ENCODE assay signal across 8 cellular contexts in genomic region chr16:31508706-31509523, GRCh38. TPM values are rescaled to one million over a fixed set of nuclear protein-coding genes. Genes with fewer than 3 reads are reported as not detected.
DNase-seq lines count a peak whose midpoint lies in the region; ATAC-seq, FAIRE-seq and TF ChIP-seq lines count a peak whose summit lies in the region.

No MANE protein-coding gene starts in this region.

- 43% methylated on average over 11 of the region's 11 CpGs for WGBS in HepG2 (ENCODE audit: low lambda C conversion rate)
- 42% methylated on average over 11 of the region's 11 CpGs for WGBS in thyroid gland, 2 donors

- CTCF ChIA-PET in HepG2 (lab: Yijun Ruan, JAX; ENCODE audit: low intra/inter-chr PET ratio, low total read pairs), result no interaction called here

- no peak for TF ChIP-seq EP300 in HepG2 (IDR thresholded peaks at IDR 0.05; ENCODE audit: low read depth in 2 of 2, low read length in 2 of 2)
- TF ChIP-seq EP300 in HepG2 (CRISPR knock-in tag; IDR thresholded peaks at IDR 0.05; ENCODE audit: borderline replicate concordance), result no peak

- H3K9me3 ChIP-seq in MG63 (peaks cover 8% of the 10 kb centered on the region), breast epithelium (no peaks in the 10 kb centered on the region), HepG2 (ENCODE audit: low read length) (no peaks in the 10 kb centered on the region), thyroid gland (no peaks in the 10 kb centered on the region)

- H3K9ac ChIP-seq in HepG2 (ENCODE audit: insufficient read depth, low read depth, low read length), result peak overlapping the region; percentile 98

- in situ Hi-C loops in HepG2 (cut with HindIII; ENCODE audit: extremely low pct_ligation_motif_present, low pct_unique_long_range_greater_than_20kb), result no loop called here

- peaks cover 18% of the 10 kb centered on the region for H3K79me2 ChIP-seq in HepG2 (ENCODE audit: insufficient read depth, low read length)

- no peaks in the 10 kb centered on the region for H4K20me1 ChIP-seq in HepG2 (ENCODE audit: insufficient read depth, low read length)

- H2AFZ ChIP-seq in HepG2 (ENCODE audit: low read length), result peak overlapping the region; percentile 43

- DNase-seq in Daoy (ENCODE audit: low read depth) (peak; percentile 22), MG63 (no peak), breast epithelium (ENCODE audit: low spot score in 2 of 2) (no peak), HepG2 (ENCODE audit: low spot score) (peak; percentile 23), thyroid gland (no peak), NCI-H187 treated with DMSO at 0.1 percent for 48 hours (lab: John Stamatoyannopoulos, UW) (no peak)

- H3K4me3 ChIP-seq in MG63, result peak overlapping the region; percentile 84
- peak overlapping the region; percentile 84 to 99 (median 96) for H3K4me3 ChIP-seq in breast epithelium
- peak overlapping the region; percentile 90 to 98 (median 90) for H3K4me3 ChIP-seq in HepG2 (replicated peaks in 1 of 3; ENCODE audit: insufficient read depth in 1 of 3, low read depth in 2 of 3, low read length in 3 of 3)
- peak overlapping the region; percentile 28 to 94 (median 90) for H3K4me3 ChIP-seq in thyroid gland (replicated peaks in 1 of 3)

- TF ChIP-seq POLR2A in breast epithelium (IDR thresholded peaks at IDR 0.05) (no peak), HepG2 (IDR thresholded peaks at IDR 0.05; ENCODE audit: insufficient read depth in 1 of 2, low read depth in 2 of 2, low read length in 2 of 2) (no peak), thyroid gland (IDR thresholded peaks at IDR 0.05) (no peak)

- intact Hi-C loops in breast epithelium (cut with DNase I; ENCODE audit: low total_unique reads), result no loop called here
- intact Hi-C loops in HepG2 (cut with micrococcal nuclease; ENCODE audit: unreplicated experiment), result loop anchor here (2.0 to 5.0 kb wide), 4 partner anchors 32 to 363 kb away; partner anchors contain the start of genes ARMC5 and ZNF267
- intact Hi-C loops in thyroid gland (cut with DNase I), result no loop called here

- H3K27me3 ChIP-seq in MG63 (no peaks in the 10 kb centered on the region), breast epithelium (no peaks in the 10 kb centered on the region), HepG2 (ENCODE audit: control insufficient read depth in 1 of 2, insufficient read depth in 2 of 2, low read length in 2 of 2) (peaks cover 0 to 6% of the 10 kb centered on the region in 2 experiments; a peak in 2 of 5 replicates), thyroid gland (no peaks in the 10 kb centered on the region)

- peak overlapping the region; percentile 89 for H3K4me2 ChIP-seq in HepG2 (ENCODE audit: low read depth, low read length)

- H3K4me1 ChIP-seq in breast epithelium (peaks cover 0 to 10% of the 10 kb centered on the region in 2 donors), HepG2 (ENCODE audit: insufficient read depth, low read length) (peaks cover 52% of the 10 kb centered on the region), thyroid gland (peaks cover 18 to 40% of the 10 kb centered on the region in 2 donors)

- TF ChIP-seq CTCF in breast epithelium (IDR thresholded peaks at IDR 0.05) (no peak), HepG2 (CRISPR knock-in tag; IDR thresholded peaks at IDR 0.05) (no peak), thyroid gland (IDR thresholded peaks at IDR 0.05) (no peak)

- FAIRE-seq in HepG2 (lab: Jason Lieb, UNC), result no peak

- peak; percentile 2; the same call in 2 of the 3 replicates for ATAC-seq in HepG2
- ATAC-seq in HG02798 (IDR thresholded peaks at IDR 0.05; ENCODE audit: poor library complexity, unreplicated experiment), result no peak
- no peak for ATAC-seq in HG03432 (IDR thresholded peaks at IDR 0.05; ENCODE audit: unreplicated experiment)

- peaks cover 17% of the 10 kb centered on the region for H3K36me3 ChIP-seq in MG63
- no peaks in the 10 kb centered on the region for H3K36me3 ChIP-seq in breast epithelium
- H3K36me3 ChIP-seq in HepG2 (replicated peaks in 1 of 2; ENCODE audit: control insufficient read depth in 1 of 2, insufficient read depth in 2 of 2, low read length in 2 of 2), result peaks cover 0 to 9% of the 10 kb centered on the region in 2 experiments; a peak in 2 of 5 replicates
- H3K36me3 ChIP-seq in thyroid gland, result no peaks in the 10 kb centered on the region

- POLR2A ChIA-PET in HepG2 (lab: Yijun Ruan, JAX), result interaction anchor here (0.6 to 3.1 kb wide), 21 partner anchors 11 to 435 kb away, joined by 3 to 40 read pairs (median 5); partner anchors contain the start of genes ARMC5, KAT8, SLC5A2 and TGFB1I1

- BruUV-seq in HepG2 (replicated peaks; lab: Mats Ljungman, UMichigan), result TSS peak; percentile 89

- H3K27ac ChIP-seq in breast epithelium, result peak overlapping the region; percentile 95 to 96
- peak overlapping the region; percentile 89 for H3K27ac ChIP-seq in HepG2 (ENCODE audit: extremely low read length, insufficient read depth, low read length)
- H3K27ac ChIP-seq in thyroid gland, result peak overlapping the region; percentile 88 to 95 (median 89)

- no peak for TF ChIP-seq RAD21 in HepG2 (CRISPR knock-in tag; IDR thresholded peaks at IDR 0.05)

RNA-seq across cellular contexts. Expression of gene RUSF1, which starts 0.7 kb away (rescaled TPM):
- 33.3 and 35.3 TPM in 2 replicates for total RNA-seq in Daoy (2014; rRNA removed; shearing (Covaris generic))
- 20.6 and 27.9 TPM in 2 replicates for total RNA-seq in MG63 (2014; rRNA removed; shearing (Covaris generic); ENCODE audit: low replicate concordance)
- total RNA-seq in breast epithelium (10 to 100 TPM; 44.2 to 75.4 (median 68.2) TPM), HepG2 (2016; rRNA removed; fragmentation: Illumina TruSeq; extraction: Trizol) (18.3 and 40.8 TPM in 2 replicates), thyroid gland (100 to 1,000 TPM in 3 of 4 donors, 10 to 100 TPM in 1; 77.8 to 136 (median 129) TPM)
- 8.5 and 8.7 TPM in 2 replicates for total RNA-seq in HepG2 (2016; cell fraction: cytosol; rRNA removed; fragmentation: Illumina TruSeq; extraction: Trizol; ENCODE audit: low read depth)
- total RNA-seq in HepG2 (2016; cell fraction: insoluble cytoplasmic fraction; rRNA removed; fragmentation: Illumina TruSeq; extraction: Trizol), result 16.7 and 41.4 TPM in 2 replicates
- total RNA-seq in HepG2 (2016; cell fraction: membrane; rRNA removed; fragmentation: Illumina TruSeq; extraction: Trizol), result 10.5 and 11.4 TPM in 2 replicates
- 48.9 and 60.3 TPM in 2 replicates for total RNA-seq in HepG2 (2016; cell fraction: nucleus; rRNA removed; fragmentation: Illumina TruSeq; extraction: Trizol)
- 50.2 and 69.9 TPM in 2 replicates for polyA plus RNA-seq in HepG2 (2011; rRNA removed)
- 28.1 and 38.9 TPM in 2 replicates for polyA plus RNA-seq in HepG2 (2011; cell fraction: cytosol; rRNA removed)
- 352 and 416 TPM in 2 replicates for polyA plus RNA-seq in HepG2 (2011; cell fraction: nucleus; rRNA removed)
- 53.4 and 53.6 TPM in 2 replicates for polyA plus RNA-seq in HepG2 (2012)
- 5.4 TPM in 2 replicates for polyA plus RNA-seq in HepG2 (2016; cell fraction: cytosol; fragmentation: Illumina TruSeq; extraction: Trizol; ENCODE audit: low read depth)
- 15.6 and 18.6 TPM in 2 replicates for polyA plus RNA-seq in HepG2 (2016; cell fraction: insoluble cytoplasmic fraction; fragmentation: Illumina TruSeq; extraction: Trizol; ENCODE audit: low read depth)
- polyA plus RNA-seq in HepG2 (2016; cell fraction: membrane; fragmentation: Illumina TruSeq; extraction: Trizol; ENCODE audit: low read depth), result 8.3 and 8.9 TPM in 2 replicates
- 132 and 141 TPM in 2 replicates for polyA plus RNA-seq in HepG2 (2016; cell fraction: nucleus; fragmentation: Illumina TruSeq; extraction: Trizol; ENCODE audit: insufficient read depth, low read depth)
- 53.9 and 91.0 TPM in 2 replicates for polyA minus RNA-seq in HepG2 (2011; rRNA and poly(A)+ RNA removed; ENCODE audit: low replicate concordance)
- polyA minus RNA-seq in HepG2 (2011; cell fraction: cytosol; rRNA and poly(A)+ RNA removed), result 21.0 and 32.2 TPM in 2 replicates
- polyA minus RNA-seq in HepG2 (2011; cell fraction: nucleus; rRNA and poly(A)+ RNA removed), result 61.2 and 62.3 TPM in 2 replicates

RNA-seq across cellular contexts. Expression of gene AHSP, which starts 18.8 kb away (rescaled TPM):
- total RNA-seq in Daoy (2014; rRNA removed; shearing (Covaris generic)), result not detected in 2 replicates
- total RNA-seq in MG63 (2014; rRNA removed; shearing (Covaris generic); ENCODE audit: low replicate concordance), result not detected in 2 replicates
- total RNA-seq in breast epithelium (not detected), HepG2 (2016; rRNA removed; fragmentation: Illumina TruSeq; extraction: Trizol) (not detected in 2 replicates), thyroid gland (not detected)
- not detected in 2 replicates for total RNA-seq in HepG2 (2016; cell fraction: cytosol; rRNA removed; fragmentation: Illumina TruSeq; extraction: Trizol; ENCODE audit: low read depth)
- total RNA-seq in HepG2 (2016; cell fraction: insoluble cytoplasmic fraction; rRNA removed; fragmentation: Illumina TruSeq; extraction: Trizol), result not detected in 2 replicates
- total RNA-seq in HepG2 (2016; cell fraction: membrane; rRNA removed; fragmentation: Illumina TruSeq; extraction: Trizol), result not detected in 2 replicates
- not detected in 2 replicates for total RNA-seq in HepG2 (2016; cell fraction: nucleus; rRNA removed; fragmentation: Illumina TruSeq; extraction: Trizol)
- not detected in 2 replicates for polyA plus RNA-seq in HepG2 (2011; rRNA removed)
- not detected in 2 replicates for polyA plus RNA-seq in HepG2 (2011; cell fraction: cytosol; rRNA removed)
- polyA plus RNA-seq in HepG2 (2011; cell fraction: nucleus; rRNA removed), result not detected in 2 replicates
- not detected in 2 replicates for polyA plus RNA-seq in HepG2 (2012)
- polyA plus RNA-seq in HepG2 (2016; cell fraction: cytosol; fragmentation: Illumina TruSeq; extraction: Trizol; ENCODE audit: low read depth), result not detected in 2 replicates
- not detected in 2 replicates for polyA plus RNA-seq in HepG2 (2016; cell fraction: insoluble cytoplasmic fraction; fragmentation: Illumina TruSeq; extraction: Trizol; ENCODE audit: low read depth)
- polyA plus RNA-seq in HepG2 (2016; cell fraction: membrane; fragmentation: Illumina TruSeq; extraction: Trizol; ENCODE audit: low read depth), result not detected in 2 replicates
- not detected in 2 replicates for polyA plus RNA-seq in HepG2 (2016; cell fraction: nucleus; fragmentation: Illumina TruSeq; extraction: Trizol; ENCODE audit: insufficient read depth, low read depth)
- not detected in 2 replicates for polyA minus RNA-seq in HepG2 (2011; rRNA and poly(A)+ RNA removed; ENCODE audit: low replicate concordance)
- polyA minus RNA-seq in HepG2 (2011; cell fraction: cytosol; rRNA and poly(A)+ RNA removed), result not detected in 2 replicates
- not detected in 2 replicates for polyA minus RNA-seq in HepG2 (2011; cell fraction: nucleus; rRNA and poly(A)+ RNA removed)

RNA-seq across cellular contexts. Expression of gene SLC5A2, which starts 26.0 kb away (rescaled TPM):
- total RNA-seq in Daoy (2014; rRNA removed; shearing (Covaris generic)), result not detected in 2 replicates
- total RNA-seq in MG63 (2014; rRNA removed; shearing (Covaris generic); ENCODE audit: low replicate concordance), result not detected in 2 replicates
- under 1 TPM in 2 of 3 donors, not detected in 1; 0.44 to 0.98 TPM for total RNA-seq in breast epithelium
- 0.44 and 0.97 TPM in 2 replicates for total RNA-seq in HepG2 (2016; rRNA removed; fragmentation: Illumina TruSeq; extraction: Trizol)
- total RNA-seq in HepG2 (2016; cell fraction: cytosol; rRNA removed; fragmentation: Illumina TruSeq; extraction: Trizol; ENCODE audit: low read depth), result 0.30 and 0.44 TPM in 2 replicates
- total RNA-seq in HepG2 (2016; cell fraction: insoluble cytoplasmic fraction; rRNA removed; fragmentation: Illumina TruSeq; extraction: Trizol), result 0.97 TPM in 1 of 2 replicates, not detected in the other
- 0.53 and 0.72 TPM in 2 replicates for total RNA-seq in HepG2 (2016; cell fraction: membrane; rRNA removed; fragmentation: Illumina TruSeq; extraction: Trizol)
- total RNA-seq in HepG2 (2016; cell fraction: nucleus; rRNA removed; fragmentation: Illumina TruSeq; extraction: Trizol), result 0.81 and 2.1 TPM in 2 replicates
- polyA plus RNA-seq in HepG2 (2011; rRNA removed), result 0.24 and 0.64 TPM in 2 replicates
- 0.10 and 0.27 TPM in 2 replicates for polyA plus RNA-seq in HepG2 (2011; cell fraction: cytosol; rRNA removed)
- polyA plus RNA-seq in HepG2 (2011; cell fraction: nucleus; rRNA removed), result 3.9 and 6.8 TPM in 2 replicates
- 2.0 and 11.8 TPM in 2 replicates for polyA plus RNA-seq in HepG2 (2012)
- polyA plus RNA-seq in HepG2 (2016; cell fraction: cytosol; fragmentation: Illumina TruSeq; extraction: Trizol; ENCODE audit: low read depth), result 0.08 and 0.14 TPM in 2 replicates
- polyA plus RNA-seq in HepG2 (2016; cell fraction: insoluble cytoplasmic fraction; fragmentation: Illumina TruSeq; extraction: Trizol; ENCODE audit: low read depth), result 0.51 TPM in 1 of 2 replicates, not detected in the other
- polyA plus RNA-seq in HepG2 (2016; cell fraction: membrane; fragmentation: Illumina TruSeq; extraction: Trizol; ENCODE audit: low read depth), result 0.20 and 0.42 TPM in 2 replicates
- 3.2 TPM in 2 replicates for polyA plus RNA-seq in HepG2 (2016; cell fraction: nucleus; fragmentation: Illumina TruSeq; extraction: Trizol; ENCODE audit: insufficient read depth, low read depth)
- polyA minus RNA-seq in HepG2 (2011; rRNA and poly(A)+ RNA removed; ENCODE audit: low replicate concordance), result 0.09 and 1.2 TPM in 2 replicates
- not detected in 2 replicates for polyA minus RNA-seq in HepG2 (2011; cell fraction: cytosol; rRNA and poly(A)+ RNA removed)
- 0.77 and 0.87 TPM in 2 replicates for polyA minus RNA-seq in HepG2 (2011; cell fraction: nucleus; rRNA and poly(A)+ RNA removed)
- total RNA-seq in thyroid gland, result under 1 TPM in 1 of 4 donors, not detected in 3; 0.33 TPM

RNA-seq across cellular contexts. Expression of gene TGFB1I1, which starts 37.0 kb away (rescaled TPM):
- total RNA-seq in Daoy (2014; rRNA removed; shearing (Covaris generic)), result 20.7 and 22.9 TPM in 2 replicates
- 39.1 and 48.1 TPM in 2 replicates for total RNA-seq in MG63 (2014; rRNA removed; shearing (Covaris generic); ENCODE audit: low replicate concordance)
- total RNA-seq in breast epithelium, result 10 to 100 TPM; 17.4 to 31.8 (median 30.1) TPM
- total RNA-seq in HepG2 (2016; rRNA removed; fragmentation: Illumina TruSeq; extraction: Trizol), result 0.52 and 0.80 TPM in 2 replicates
- 0.53 and 0.61 TPM in 2 replicates for total RNA-seq in HepG2 (2016; cell fraction: cytosol; rRNA removed; fragmentation: Illumina TruSeq; extraction: Trizol; ENCODE audit: low read depth)
- total RNA-seq in HepG2 (2016; cell fraction: insoluble cytoplasmic fraction; rRNA removed; fragmentation: Illumina TruSeq; extraction: Trizol), result 0.31 and 0.87 TPM in 2 replicates
- total RNA-seq in HepG2 (2016; cell fraction: membrane; rRNA removed; fragmentation: Illumina TruSeq; extraction: Trizol), result 0.72 and 0.80 TPM in 2 replicates
- total RNA-seq in HepG2 (2016; cell fraction: nucleus; rRNA removed; fragmentation: Illumina TruSeq; extraction: Trizol), result 0.84 and 0.97 TPM in 2 replicates
- polyA plus RNA-seq in HepG2 (2011; rRNA removed), result 2.9 TPM in 2 replicates
- polyA plus RNA-seq in HepG2 (2011; cell fraction: cytosol; rRNA removed), result 2.2 and 2.6 TPM in 2 replicates
- polyA plus RNA-seq in HepG2 (2011; cell fraction: nucleus; rRNA removed), result 6.8 and 7.8 TPM in 2 replicates
- 0.55 and 1.2 TPM in 2 replicates for polyA plus RNA-seq in HepG2 (2012)
- polyA plus RNA-seq in HepG2 (2016; cell fraction: cytosol; fragmentation: Illumina TruSeq; extraction: Trizol; ENCODE audit: low read depth), result 1.5 and 2.0 TPM in 2 replicates
- 1.0 and 1.6 TPM in 2 replicates for polyA plus RNA-seq in HepG2 (2016; cell fraction: insoluble cytoplasmic fraction; fragmentation: Illumina TruSeq; extraction: Trizol; ENCODE audit: low read depth)
- polyA plus RNA-seq in HepG2 (2016; cell fraction: membrane; fragmentation: Illumina TruSeq; extraction: Trizol; ENCODE audit: low read depth), result 1.6 and 2.4 TPM in 2 replicates
- 1.2 and 2.2 TPM in 2 replicates for polyA plus RNA-seq in HepG2 (2016; cell fraction: nucleus; fragmentation: Illumina TruSeq; extraction: Trizol; ENCODE audit: insufficient read depth, low read depth)
- polyA minus RNA-seq in HepG2 (2011; rRNA and poly(A)+ RNA removed; ENCODE audit: low replicate concordance), result 1.8 and 12.1 TPM in 2 replicates
- polyA minus RNA-seq in HepG2 (2011; cell fraction: cytosol; rRNA and poly(A)+ RNA removed), result 1.4 and 3.0 TPM in 2 replicates
- 1.2 and 3.4 TPM in 2 replicates for polyA minus RNA-seq in HepG2 (2011; cell fraction: nucleus; rRNA and poly(A)+ RNA removed)
- 10 to 100 TPM; 11.0 to 23.5 (median 20.0) TPM for total RNA-seq in thyroid gland

RNA-seq across cellular contexts. Expression of gene ARMC5, which starts 49.6 kb away (rescaled TPM):
- 13.7 and 16.1 TPM in 2 replicates for total RNA-seq in Daoy (2014; rRNA removed; shearing (Covaris generic))
- total RNA-seq in MG63 (2014; rRNA removed; shearing (Covaris generic); ENCODE audit: low replicate concordance), result 11.3 and 12.7 TPM in 2 replicates
- 1 to 10 TPM; 5.3 to 7.2 (median 6.9) TPM for total RNA-seq in breast epithelium
- total RNA-seq in HepG2 (2016; rRNA removed; fragmentation: Illumina TruSeq; extraction: Trizol), result 13.0 and 22.3 TPM in 2 replicates
- total RNA-seq in HepG2 (2016; cell fraction: cytosol; rRNA removed; fragmentation: Illumina TruSeq; extraction: Trizol; ENCODE audit: low read depth), result 2.5 and 3.1 TPM in 2 replicates
- 10.7 and 21.4 TPM in 2 replicates for total RNA-seq in HepG2 (2016; cell fraction: insoluble cytoplasmic fraction; rRNA removed; fragmentation: Illumina TruSeq; extraction: Trizol)
- 5.2 and 6.5 TPM in 2 replicates for total RNA-seq in HepG2 (2016; cell fraction: membrane; rRNA removed; fragmentation: Illumina TruSeq; extraction: Trizol)
- total RNA-seq in HepG2 (2016; cell fraction: nucleus; rRNA removed; fragmentation: Illumina TruSeq; extraction: Trizol), result 20.2 and 21.0 TPM in 2 replicates
- polyA plus RNA-seq in HepG2 (2011; rRNA removed), result 10.8 and 11.9 TPM in 2 replicates
- 6.1 and 8.8 TPM in 2 replicates for polyA plus RNA-seq in HepG2 (2011; cell fraction: cytosol; rRNA removed)
- polyA plus RNA-seq in HepG2 (2011; cell fraction: nucleus; rRNA removed), result 83.4 and 108 TPM in 2 replicates
- 6.3 and 9.1 TPM in 2 replicates for polyA plus RNA-seq in HepG2 (2012)
- polyA plus RNA-seq in HepG2 (2016; cell fraction: cytosol; fragmentation: Illumina TruSeq; extraction: Trizol; ENCODE audit: low read depth), result 1.9 and 2.5 TPM in 2 replicates
- 13.4 and 15.6 TPM in 2 replicates for polyA plus RNA-seq in HepG2 (2016; cell fraction: insoluble cytoplasmic fraction; fragmentation: Illumina TruSeq; extraction: Trizol; ENCODE audit: low read depth)
- polyA plus RNA-seq in HepG2 (2016; cell fraction: membrane; fragmentation: Illumina TruSeq; extraction: Trizol; ENCODE audit: low read depth), result 3.6 and 4.2 TPM in 2 replicates
- polyA plus RNA-seq in HepG2 (2016; cell fraction: nucleus; fragmentation: Illumina TruSeq; extraction: Trizol; ENCODE audit: insufficient read depth, low read depth), result 51.3 and 57.5 TPM in 2 replicates
- polyA minus RNA-seq in HepG2 (2011; rRNA and poly(A)+ RNA removed; ENCODE audit: low replicate concordance), result 7.1 and 29.7 TPM in 2 replicates
- polyA minus RNA-seq in HepG2 (2011; cell fraction: cytosol; rRNA and poly(A)+ RNA removed), result 6.3 and 6.8 TPM in 2 replicates
- 19.5 and 24.3 TPM in 2 replicates for polyA minus RNA-seq in HepG2 (2011; cell fraction: nucleus; rRNA and poly(A)+ RNA removed)
- 10 to 100 TPM; 13.2 to 18.0 (median 15.3) TPM for total RNA-seq in thyroid gland

Comparison
In these comparisons a context has a peak if more than half of its experiments do, and no peak if none do; other contexts are left out.
1. DNase-seq: peak in Daoy (single experiment) and HepG2 (single experiment); none in MG63 (single experiment), breast epithelium (0 of 2), thyroid gland (0 of 2) and NCI-H187 treated with DMSO at 0.1 percent for 48 hours (single experiment).
2. Peak in every context shown above with its lines, with median percentiles within 50 percentile points of each other: H3K4me3 ChIP-seq and H3K27ac ChIP-seq.